Comparison of ENCODE assay signal across 24 cellular contexts in the genomic region with DNA sequence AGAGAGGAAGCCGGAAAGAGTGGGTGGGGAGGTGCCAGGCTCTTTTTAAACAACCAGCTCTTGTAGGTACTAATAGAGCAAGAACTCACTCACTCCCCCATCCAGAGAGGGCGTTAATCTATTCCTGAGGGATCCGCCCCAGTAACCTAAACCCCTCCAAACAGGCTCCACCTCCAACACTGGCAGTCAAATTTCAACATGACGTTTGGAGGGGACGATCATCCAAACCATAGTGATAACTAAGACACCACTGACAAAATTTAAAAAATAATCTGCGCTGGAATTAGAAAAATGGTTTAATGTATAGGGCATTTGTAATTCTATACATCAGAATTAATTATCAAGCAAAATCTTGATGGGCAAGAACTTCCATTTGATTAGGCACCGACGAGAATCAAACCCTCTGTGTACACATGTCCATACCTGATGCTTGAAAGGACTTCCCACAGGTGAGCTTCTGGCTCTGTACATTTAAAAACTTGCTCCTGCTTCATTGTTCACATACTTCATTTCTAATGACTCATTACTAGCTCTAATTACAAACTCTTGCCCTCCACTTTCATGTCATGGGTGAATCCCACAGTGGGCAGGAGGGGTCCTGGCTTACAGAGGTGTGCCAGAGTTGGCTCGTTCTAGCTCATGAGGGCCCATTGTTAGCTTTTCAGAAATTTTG. TPM values are rescaled to one million over a fixed set of nuclear protein-coding genes. Genes with fewer than 3 reads are reported as not detected.
DNase-seq lines count a peak whose midpoint lies in the region; ATAC-seq, FAIRE-seq and TF ChIP-seq lines count a peak whose summit lies in the region.
"Had no signal": no experiment of that assay in that cellular context is flagged by ENCODE, and none has a peak within 500 bp of the region (broad histone marks: within the 10 kb centered on the region; RNA-seq: fewer than 3 reads in every experiment).

No MANE protein-coding gene starts in this region.

- H3K27ac Mint-ChIP-seq in activated naive CD4-positive, alpha-beta T cell treated with anti-CD3 and anti-CD28 coated beads, Interleukin-2, amount 10 ng/mL, durations not matched to agents 7 days and 5 days: peak overlapping the region; percentile 33

- ATAC-seq in RWPE2 (ENCODE audit: low read depth) (peak; percentile 55; the same call in 2 of the 3 replicates), GM18505 (IDR thresholded peaks at IDR 0.05; ENCODE audit: unreplicated experiment) (no peak)

- no peak overlapping the region for H3K4me3 Mint-ChIP-seq in activated naive CD4-positive, alpha-beta T cell treated with anti-CD3 and anti-CD28 coated beads, Interleukin-2, amount 10 ng/mL, durations not matched to agents 7 days and 5 days
- H3K4me3 Mint-ChIP-seq: CD4-positive, CD25-positive, alpha-beta regulatory T cell had no signal

- peaks cover 13% of the 10 kb centered on the region for H3K4me1 Mint-ChIP-seq in activated naive CD4-positive, alpha-beta T cell treated with anti-CD3 and anti-CD28 coated beads, Interleukin-2, amount 10 ng/mL, durations not matched to agents 7 days and 5 days

- no peak for FAIRE-seq in bronchial epithelial cell (lab: Jason Lieb, UNC)
- FAIRE-seq: A204.1, GM12892, GM19239, HTR-8/SVneo had no signal

- H3K4me3 ChIP-seq in RWPE2 (ENCODE audit: severe bottlenecking) (no peak overlapping the region), bronchial epithelial cell (ENCODE audit: low read depth, low read length) (no peak overlapping the region), subcutaneous abdominal adipose tissue (ENCODE audit: low read depth in 1 of 5, low read length in 5 of 5) (no peak overlapping the region)
- H3K4me3 ChIP-seq: BLaER1, MG63, PC-9, SJSA1 had no signal

- H3K27me3 ChIP-seq in RWPE2 (ENCODE audit: insufficient read depth, poor library complexity, severe bottlenecking) (no peaks in the 10 kb centered on the region), bronchial epithelial cell (ENCODE audit: control insufficient read depth, insufficient read depth, low read length) (no peaks in the 10 kb centered on the region), subcutaneous abdominal adipose tissue (ENCODE audit: control insufficient read depth in 5 of 5, insufficient read depth in 4 of 5, low read length in 5 of 5) (no peaks in the 10 kb centered on the region)
- H3K27me3 ChIP-seq: BLaER1, MG63, SJSA1 had no signal

- H3K9ac ChIP-seq in subcutaneous abdominal adipose tissue (ENCODE audit: low read length in 5 of 5): no peak overlapping the region
- H3K9ac ChIP-seq: BLaER1 had no signal

- H3K4me1 ChIP-seq in RWPE2 (ENCODE audit: insufficient read depth, poor library complexity, severe bottlenecking) (peaks cover 2% of the 10 kb centered on the region), subcutaneous abdominal adipose tissue (ENCODE audit: control insufficient read depth in 5 of 5, insufficient read depth in 5 of 5, low read length in 5 of 5) (peaks cover 0 to 9% (median 5%) of the 10 kb centered on the region in 5 donors)
- H3K4me1 ChIP-seq: BLaER1 had no signal

- DNase-seq in activated naive CD4-positive, alpha-beta T cell treated with anti-CD3 and anti-CD28 coated beads, Interleukin-2, amount 10 ng/mL, durations not matched to agents 7 days and 5 days: no peak
- no peak for DNase-seq in activated naive CD4-positive, alpha-beta T cell treated with anti-CD3 and anti-CD28 coated beads, Interleukin-2, amount 50 U/mL, for 16 hours
- DNase-seq in RWPE2 (ENCODE audit: low spot score): no peak
- DNase-seq in bronchial epithelial cell (ENCODE audit: low read depth): peak; percentile 73
- DNase-seq in NCI-H69 (lab: John Stamatoyannopoulos, UW): no peak
- no peak for DNase-seq in NAMALWA (ENCODE audit: low spot score)
- DNase-seq: CD4-positive, CD25-positive, alpha-beta regulatory T cell; DMS153; DND-41; KG1; NCI-H2029; NCI-H2171; NCI-H510A; NCI-H774 had no signal

- H3K27me3 Mint-ChIP-seq in activated naive CD4-positive, alpha-beta T cell treated with anti-CD3 and anti-CD28 coated beads, Interleukin-2, amount 10 ng/mL, durations not matched to agents 7 days and 5 days: peaks cover 11% of the 10 kb centered on the region

- H3K9me3 Mint-ChIP-seq in activated naive CD4-positive, alpha-beta T cell treated with anti-CD3 and anti-CD28 coated beads, Interleukin-2, amount 10 ng/mL, durations not matched to agents 7 days and 5 days: peaks cover 7% of the 10 kb centered on the region
- H3K9me3 Mint-ChIP-seq: CD4-positive, CD25-positive, alpha-beta regulatory T cell had no signal

- no peak for TF ChIP-seq CTCF in RWPE2 (IDR thresholded peaks at IDR 0.05; ENCODE audit: poor library complexity, severe bottlenecking)
- no peak for TF ChIP-seq CTCF in bronchial epithelial cell (IDR thresholded peaks at IDR 0.05; ENCODE audit: insufficient read depth, low read length, severe bottlenecking)

- CTCF ChIA-PET in activated naive CD4-positive, alpha-beta T cell treated with anti-CD3 and anti-CD28 coated beads, Interleukin-2, amount 10 ng/mL, durations not matched to agents 7 days and 5 days (lab: Charles Lee): no interaction called here

- H3K27ac ChIP-seq in RWPE2 (ENCODE audit: poor library complexity, severe bottlenecking) (no peak overlapping the region), subcutaneous abdominal adipose tissue (ENCODE audit: low read depth, low read length) (peak overlapping the region; percentile 7)
- H3K27ac ChIP-seq: BLaER1, PC-9, SJSA1 had no signal

- no peak for TF ChIP-seq POLR2A in GM18505 (IDR thresholded peaks at IDR 0.05; ENCODE audit: borderline replicate concordance, extremely low read depth, insufficient read depth, insufficient read length)

- H3K36me3 Mint-ChIP-seq in activated naive CD4-positive, alpha-beta T cell treated with anti-CD3 and anti-CD28 coated beads, Interleukin-2, amount 10 ng/mL, durations not matched to agents 7 days and 5 days: no peaks in the 10 kb centered on the region

- H3K9me3 ChIP-seq in RWPE2 (ENCODE audit: severe bottlenecking): no peaks in the 10 kb centered on the region
- peaks cover 0 to 6% (median 3%) of the 10 kb centered on the region in 5 donors for H3K9me3 ChIP-seq in subcutaneous abdominal adipose tissue (ENCODE audit: control insufficient read depth in 5 of 5, low read length in 5 of 5)
- H3K9me3 ChIP-seq: MG63, SJSA1 had no signal

- H3K36me3 ChIP-seq in RWPE2 (ENCODE audit: low read depth) (no peaks in the 10 kb centered on the region), bronchial epithelial cell (ENCODE audit: control insufficient read depth, insufficient read depth, low read length) (no peaks in the 10 kb centered on the region), subcutaneous abdominal adipose tissue (ENCODE audit: control insufficient read depth in 5 of 5, insufficient read depth in 5 of 5, low read length in 5 of 5) (no peaks in the 10 kb centered on the region)
- H3K36me3 ChIP-seq: BLaER1, MG63, SJSA1 had no signal

RNA-seq across cellular contexts. Expression of a gene that starts 20.6 kb away (rescaled TPM):
- total RNA-seq in bronchial epithelial cell: 14.7 and 22.1 TPM in 2 replicates
